18 cellular contexts compared by ENCODE assay signal in the genomic region with DNA sequence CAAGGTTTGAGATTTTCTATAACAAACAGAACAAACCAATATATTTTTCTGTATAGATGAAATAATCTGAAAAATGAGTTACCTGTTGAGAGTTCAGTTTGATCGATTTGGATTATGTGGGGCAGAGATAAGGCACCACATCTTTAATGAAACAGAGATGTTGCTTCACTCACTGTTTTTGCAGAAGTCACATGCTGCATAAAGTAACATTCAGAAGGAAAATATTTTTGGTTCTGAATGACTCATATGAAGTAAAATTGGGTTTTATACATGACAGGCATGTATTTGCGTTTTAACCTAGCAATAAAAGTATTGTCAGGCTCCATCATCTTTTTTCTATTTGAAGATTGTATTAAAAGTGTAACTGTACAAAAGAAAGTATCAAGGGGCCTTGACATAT.
"Had no signal": no experiment of that assay in that cellular context is flagged by ENCODE, and none has a peak within 500 bp of the region (broad histone marks: within the 10 kb centered on the region; RNA-seq: fewer than 3 reads in every experiment).

No MANE protein-coding gene starts in this region.

- H3K27ac ChIP-seq: gastroesophageal sphincter, heart right ventricle, lower lobe of right lung, ovary, sigmoid colon had no signal

- H3K27me3 ChIP-seq: gastroesophageal sphincter, heart right ventricle, ovary, sigmoid colon had no signal

- H3K4me3 Mint-ChIP-seq: activated naive CD8-positive, alpha-beta T cell treated with anti-CD3 and anti-CD28 coated beads, Interleukin-2, amount 10 ng/mL, durations not matched to agents 7 days and 5 days; endodermal cell; mesothelial cell of epicardium; stimulated activated naive CD8-positive, alpha-beta T cell treated with anti-CD3 and anti-CD28 coated beads, Interleukin-15, amount 100 ng/mL, for 72 hours; type B pancreatic cell had no signal

- H3K27me3 Mint-ChIP-seq: activated naive CD8-positive, alpha-beta T cell treated with anti-CD3 and anti-CD28 coated beads, Interleukin-2, amount 10 ng/mL, durations not matched to agents 7 days and 5 days; stimulated activated naive CD8-positive, alpha-beta T cell treated with anti-CD3 and anti-CD28 coated beads, Interleukin-15, amount 100 ng/mL, for 72 hours; type B pancreatic cell had no signal

- H3K36me3 ChIP-seq: gastroesophageal sphincter, heart right ventricle, lower lobe of right lung, ovary, sigmoid colon had no signal

- DNase-seq: activated CD4-positive, CD25-positive, alpha-beta regulatory T cell treated with anti-CD3 and anti-CD28 coated beads, Interleukin-2, amount 50 U/mL, for 72 hours; activated naive CD4-positive, alpha-beta T cell; activated naive CD8-positive, alpha-beta T cell treated with anti-CD3 and anti-CD28 coated beads, Interleukin-2, amount 10 ng/mL, durations not matched to agents 7 days and 5 days; activated T-cell treated with anti-CD3 and anti-CD28 coated beads for 4 hours; aorta; cerebellar nuclear complex; endodermal cell; erythroblast; heart right ventricle; left colon; lower lobe of right lung; ovary; sigmoid colon; stimulated activated CD4-positive, alpha-beta T cell treated with anti-CD3 and anti-CD28 coated beads, Interleukin-1b, Interleukin-23, amount 100 ng/mL, for 48 hours; stimulated activated naive CD8-positive, alpha-beta T cell treated with anti-CD3 and anti-CD28 coated beads, Interleukin-15, amount 100 ng/mL, for 72 hours had no signal

- H3K4me1 ChIP-seq: heart right ventricle, lower lobe of right lung, sigmoid colon had no signal

- ATAC-seq: gastroesophageal sphincter; heart right ventricle; left colon; lower lobe of right lung; stimulated activated naive CD8-positive, alpha-beta T cell treated with anti-CD3 and anti-CD28 coated beads, Interleukin-15, amount 100 ng/mL, for 72 hours had no signal

- H3K4me3 ChIP-seq: gastroesophageal sphincter, heart right ventricle, lower lobe of right lung, ovary, sigmoid colon had no signal

- H3K4me1 Mint-ChIP-seq: activated naive CD8-positive, alpha-beta T cell treated with anti-CD3 and anti-CD28 coated beads, Interleukin-2, amount 10 ng/mL, durations not matched to agents 7 days and 5 days; endodermal cell; stimulated activated naive CD8-positive, alpha-beta T cell treated with anti-CD3 and anti-CD28 coated beads, Interleukin-15, amount 100 ng/mL, for 72 hours had no signal

- H3K36me3 Mint-ChIP-seq: activated naive CD8-positive, alpha-beta T cell treated with anti-CD3 and anti-CD28 coated beads, Interleukin-2, amount 10 ng/mL, durations not matched to agents 7 days and 5 days; mesothelial cell of epicardium had no signal

- H3K9me3 ChIP-seq: gastroesophageal sphincter, heart right ventricle, lower lobe of right lung, ovary, sigmoid colon had no signal

- H3K9me3 Mint-ChIP-seq: activated naive CD8-positive, alpha-beta T cell treated with anti-CD3 and anti-CD28 coated beads, Interleukin-2, amount 10 ng/mL, durations not matched to agents 7 days and 5 days; endodermal cell; mesothelial cell of epicardium; stimulated activated naive CD8-positive, alpha-beta T cell treated with anti-CD3 and anti-CD28 coated beads, Interleukin-15, amount 100 ng/mL, for 72 hours had no signal

- H3K27ac Mint-ChIP-seq: activated naive CD8-positive, alpha-beta T cell treated with anti-CD3 and anti-CD28 coated beads, Interleukin-2, amount 10 ng/mL, durations not matched to agents 7 days and 5 days; endodermal cell; mesothelial cell of epicardium; stimulated activated naive CD8-positive, alpha-beta T cell treated with anti-CD3 and anti-CD28 coated beads, Interleukin-15, amount 100 ng/mL, for 72 hours; type B pancreatic cell had no signal
